ENCODE assay signal across 1 cellular context in the genomic region with DNA sequence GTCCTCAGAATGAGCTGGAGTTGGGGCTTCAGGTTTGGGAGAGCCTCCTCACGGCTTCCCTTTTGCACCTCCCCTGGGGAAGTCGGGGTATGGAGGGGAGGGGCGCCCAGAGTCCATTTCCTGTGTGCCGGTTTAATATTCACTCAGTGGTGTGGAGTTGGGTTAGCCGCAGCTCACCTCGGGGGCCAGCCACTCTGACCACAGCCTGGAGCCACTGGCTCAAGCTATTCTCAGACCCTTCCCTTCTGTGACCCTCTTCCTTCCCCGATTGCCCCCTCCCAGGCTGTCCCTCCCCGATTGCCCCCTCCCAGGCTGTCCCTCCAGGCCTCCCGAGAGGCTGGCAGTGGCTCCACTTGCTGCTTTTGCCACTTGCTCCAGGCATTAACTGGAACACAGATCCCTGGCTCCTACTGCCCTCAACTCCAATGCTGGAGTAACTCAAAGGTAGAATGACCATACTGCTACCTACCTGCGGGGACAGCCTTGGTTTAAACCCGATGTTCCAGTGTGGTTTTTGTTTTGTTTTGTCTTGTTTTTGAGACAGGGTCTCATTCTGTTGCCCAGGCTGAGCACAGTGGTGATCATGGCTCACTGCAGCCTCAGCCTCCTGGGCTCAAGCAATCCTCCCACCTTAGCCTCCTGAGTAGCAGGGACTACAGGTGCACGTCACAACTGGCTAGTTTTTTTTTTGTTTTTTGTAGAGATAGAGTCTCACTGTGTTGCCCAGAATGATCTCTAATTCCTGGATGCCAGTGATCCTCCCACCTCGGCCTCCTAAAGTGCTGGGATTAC.
TF ChIP-seq lines count a peak whose summit lies in the region.

No MANE protein-coding gene starts in this region.

TF ChIP-seq in K562, 482 proteins besides CTCF, POLR2A, EP300 and RAD21:
- TF ChIP-seq NFIX (CRISPR knock-in tag; IDR thresholded peaks at IDR 0.05; ENCODE audit: low read depth) (no peak), L3MBTL2 (IDR thresholded peaks at IDR 0.05) (no peak), ZNF217 (CRISPR knock-in tag; IDR thresholded peaks at IDR 0.05) (no peak), ZNF316 (IDR thresholded peaks at IDR 0.05) (no peak), KDM2B (CRISPR knock-in tag; IDR thresholded peaks at IDR 0.05) (no peak), TCF3 (CRISPR knock-in tag; IDR thresholded peaks at IDR 0.05) (no peak), ZNF324 (CRISPR knock-in tag; IDR thresholded peaks at IDR 0.05) (no peak), MTA1 (IDR thresholded peaks at IDR 0.05; ENCODE audit: borderline replicate concordance) (no peak)
